In the genomic region with DNA sequence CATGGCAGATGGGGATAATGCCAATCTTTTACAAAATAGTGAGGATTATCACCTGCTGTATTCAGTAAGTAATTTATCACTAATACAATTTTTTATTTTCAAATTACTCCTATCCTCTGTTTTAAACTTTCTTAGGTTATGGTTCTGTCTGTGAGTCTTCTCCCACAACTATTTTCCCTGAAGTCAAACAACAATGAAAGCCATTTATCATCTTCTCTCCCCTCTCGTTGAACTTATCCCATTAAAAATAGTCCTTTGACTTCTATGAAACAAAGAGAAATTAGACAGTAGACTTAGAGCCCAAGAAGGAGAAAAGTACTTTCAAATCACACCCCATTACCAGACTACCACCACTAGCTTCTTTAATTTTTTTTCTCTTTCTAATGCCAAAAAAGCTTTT, we compare ENCODE assay signal across 22 cellular contexts.
DNase-seq lines count a peak whose midpoint lies in the region; ATAC-seq, FAIRE-seq and TF ChIP-seq lines count a peak whose summit lies in the region.
"Had no signal": no experiment of that assay in that cellular context is flagged by ENCODE, and none has a peak within 500 bp of the region (broad histone marks: within the 10 kb centered on the region; RNA-seq: fewer than 3 reads in every experiment).

No MANE protein-coding gene starts in this region.

- H3K4me1 ChIP-seq in HCT116 (ENCODE audit: control insufficient read depth in 1 of 2, insufficient read depth in 2 of 2, low read length in 2 of 2) (no peaks in the 10 kb centered on the region), astrocyte (ENCODE audit: insufficient read depth, low read length) (no peaks in the 10 kb centered on the region)
- H3K4me1 ChIP-seq: BE2C, Caco-2 had no signal

- POLR2A ChIA-PET in HCT116 (lab: Charles Lee) = no interaction called here

- RAD21 ChIA-PET in HCT116 (lab: Charles Lee; ENCODE audit: low non-redundant PET in 1 of 2, low total read pairs in 2 of 2, uncharacterized antibody in 2 of 2, unreplicated experiment in 2 of 2) = no interaction called here

- peaks cover 2% of the 10 kb centered on the region for H3K9me3 Mint-ChIP-seq in astrocyte (ENCODE audit: unreplicated experiment)

- ATAC-seq in HCT116 (no peak), GM18519 (IDR thresholded peaks at IDR 0.05; ENCODE audit: low FRiP score, unreplicated experiment) (no peak), Right ventricle myocardium inferior (no peak)

- no peak overlapping the region for H3K27ac ChIP-seq in HCT116 (ENCODE audit: low read depth, low read length)
- H3K27ac ChIP-seq in astrocyte (ENCODE audit: low read depth, low read length) = no peak overlapping the region
- H3K27ac ChIP-seq: BLaER1 had no signal

- H3K4me3 ChIP-seq in HCT116 (replicated peaks in 1 of 2; ENCODE audit: low read depth in 1 of 2, low read length in 2 of 2) (no peak overlapping the region), astrocyte (ENCODE audit: insufficient read depth, low read depth, low read length) (no peak overlapping the region)
- H3K4me3 ChIP-seq: BLaER1 had no signal

- no peak for FAIRE-seq in astrocyte (lab: Jason Lieb, UNC)
- FAIRE-seq: A204.1, D721Med, G401.6, GM12891 had no signal

- H3K79me2 ChIP-seq in HCT116 (ENCODE audit: insufficient read depth, low read length) (no peaks in the 10 kb centered on the region), astrocyte (ENCODE audit: insufficient read depth, low read length) (no peaks in the 10 kb centered on the region)

- H3K9ac ChIP-seq in HCT116 (ENCODE audit: low read length) (no peak overlapping the region), astrocyte (ENCODE audit: low read length) (no peak overlapping the region)
- H3K9ac ChIP-seq: BLaER1 had no signal

- H3K27ac Mint-ChIP-seq in astrocyte (ENCODE audit: unreplicated experiment) = no peak overlapping the region
- H3K27ac Mint-ChIP-seq: CD14-positive monocyte; CD4-positive, alpha-beta memory T cell; CD4-positive, CD25-positive, alpha-beta regulatory T cell; CD8-positive, alpha-beta memory T cell had no signal

- H3K4me1 Mint-ChIP-seq in astrocyte (ENCODE audit: low read depth, unreplicated experiment) = no peaks in the 10 kb centered on the region
- H3K4me1 Mint-ChIP-seq: CD14-positive monocyte; CD4-positive, alpha-beta memory T cell; CD4-positive, CD25-positive, alpha-beta regulatory T cell; CD8-positive, alpha-beta memory T cell had no signal

- TF ChIP-seq RAD21 in HCT116 (IDR thresholded peaks at IDR 0.05; ENCODE audit: low read depth) = no peak

- H3K27me3 ChIP-seq in HCT116 (ENCODE audit: insufficient read depth, low read length) = no peaks in the 10 kb centered on the region
- H3K27me3 ChIP-seq in astrocyte (ENCODE audit: insufficient read depth, low read length) = no peaks in the 10 kb centered on the region
- H3K27me3 ChIP-seq: BE2C, BLaER1 had no signal

- no peaks in the 10 kb centered on the region for H3K36me3 ChIP-seq in HCT116 (ENCODE audit: control insufficient read depth in 1 of 2, insufficient read depth in 2 of 2, low read length in 2 of 2)
- H3K36me3 ChIP-seq in astrocyte (ENCODE audit: insufficient read depth, low read length) = no peaks in the 10 kb centered on the region
- H3K36me3 ChIP-seq: BE2C, BLaER1 had no signal

- H3K9me2 ChIP-seq in HCT116 (ENCODE audit: insufficient read depth) = no peaks in the 10 kb centered on the region

- CTCF ChIA-PET in HCT116 (lab: Charles Lee) = no interaction called here

- H4K20me1 ChIP-seq in HCT116 (ENCODE audit: insufficient read depth) = no peaks in the 10 kb centered on the region
- no peaks in the 10 kb centered on the region for H4K20me1 ChIP-seq in astrocyte (ENCODE audit: insufficient read depth, low read length)
- H4K20me1 ChIP-seq: BLaER1 had no signal

- DNase-seq in HCT116 (ENCODE audit: low read depth, low spot score) (no peak), astrocyte (ENCODE audit: low read depth) (peak; percentile 57), NCI-H2081 (lab: John Stamatoyannopoulos, UW) (no peak), Right ventricle myocardium inferior (ENCODE audit: missing footprints) (no peak)
- DNase-seq: 8988T; ACHN; BE2C; C1 segment of cervical spinal cord; Caco-2; Calu3; CD4-positive, alpha-beta memory T cell; CD4-positive, CD25-positive, alpha-beta regulatory T cell; CD8-positive, alpha-beta memory T cell; DMS79 treated with DMSO at 0.1 percent for 48 hours; GF-D8 had no signal

- H3K4me2 ChIP-seq in HCT116 (ENCODE audit: low read length) = no peak overlapping the region
- no peak overlapping the region for H3K4me2 ChIP-seq in astrocyte (ENCODE audit: low read length)
- H3K4me2 ChIP-seq: BLaER1 had no signal

- intact Hi-C loops in HCT116 (cut with micrococcal nuclease) (no loop called here), Right ventricle myocardium inferior (cut with DNase I) (no loop called here)

- peaks cover 3% of the 10 kb centered on the region for H3K27me3 Mint-ChIP-seq in astrocyte (ENCODE audit: low read depth, unreplicated experiment)

- no peak overlapping the region for H3K4me3 Mint-ChIP-seq in astrocyte (ENCODE audit: unreplicated experiment)
- H3K4me3 Mint-ChIP-seq: CD14-positive monocyte; CD4-positive, alpha-beta memory T cell; CD4-positive, CD25-positive, alpha-beta regulatory T cell; CD8-positive, alpha-beta memory T cell had no signal

- BruUV-seq in HCT116 (replicated peaks; lab: Mats Ljungman, UMichigan) = no TSS peak

- no peak for TF ChIP-seq CTCF in HCT116 (IDR thresholded peaks at IDR 0.05 in 2 of 3, conservative IDR thresholded peaks at IDR 0.05 in 1 of 3; ENCODE audit: borderline replicate concordance in 1 of 3, insufficient read depth in 1 of 3, low read depth in 2 of 3, low read length in 2 of 3)
- TF ChIP-seq CTCF in astrocyte (IDR thresholded peaks at IDR 0.05; ENCODE audit: insufficient read depth, low read depth, low read length) = no peak

- H2AFZ ChIP-seq in HCT116 (ENCODE audit: low read depth, low read length, poor library complexity, severe bottlenecking) (peak overlapping the region; percentile 37), astrocyte (ENCODE audit: low read depth, low read length) (no peak overlapping the region)

- no peaks in the 10 kb centered on the region for H3K36me3 Mint-ChIP-seq in astrocyte (ENCODE audit: low read depth, unreplicated experiment)
- H3K36me3 Mint-ChIP-seq: CD14-positive monocyte; CD4-positive, alpha-beta memory T cell; CD4-positive, CD25-positive, alpha-beta regulatory T cell; CD8-positive, alpha-beta memory T cell had no signal

- H3K9me3 ChIP-seq in HCT116 (ENCODE audit: control insufficient read depth in 1 of 2, insufficient read depth in 1 of 2, low read depth in 1 of 2, low read length in 2 of 2) = no peaks in the 10 kb centered on the region
- no peaks in the 10 kb centered on the region for H3K9me3 ChIP-seq in astrocyte (ENCODE audit: insufficient read depth, low read depth, low read length)
- H3K9me3 ChIP-seq: BE2C, BLaER1, Caco-2 had no signal

- no peak for TF ChIP-seq POLR2A in HCT116 (IDR thresholded peaks at IDR 0.05; ENCODE audit: borderline replicate concordance, extremely low read depth, insufficient read depth, insufficient read length)

TF ChIP-seq in HCT116, 20 proteins besides CTCF, POLR2A, EP300 and RAD21:
- TF ChIP-seq CEBPB (IDR thresholded peaks at IDR 0.05; ENCODE audit: low read depth) (no peak), ELF1 (IDR thresholded peaks at IDR 0.05; ENCODE audit: borderline replicate concordance, low read depth) (no peak), JUND (IDR thresholded peaks at IDR 0.05) (no peak)
- TF ChIP-seq, protein P1, sequence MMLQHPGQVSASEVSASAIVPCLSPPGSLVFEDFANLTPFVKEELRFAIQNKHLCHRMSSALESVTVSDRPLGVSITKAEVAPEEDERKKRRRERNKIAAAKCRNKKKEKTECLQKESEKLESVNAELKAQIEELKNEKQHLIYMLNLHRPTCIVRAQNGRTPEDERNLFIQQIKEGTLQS (IDR thresholded peaks at IDR 0.05) = no peak
- TF ChIP-seq, protein P2, sequence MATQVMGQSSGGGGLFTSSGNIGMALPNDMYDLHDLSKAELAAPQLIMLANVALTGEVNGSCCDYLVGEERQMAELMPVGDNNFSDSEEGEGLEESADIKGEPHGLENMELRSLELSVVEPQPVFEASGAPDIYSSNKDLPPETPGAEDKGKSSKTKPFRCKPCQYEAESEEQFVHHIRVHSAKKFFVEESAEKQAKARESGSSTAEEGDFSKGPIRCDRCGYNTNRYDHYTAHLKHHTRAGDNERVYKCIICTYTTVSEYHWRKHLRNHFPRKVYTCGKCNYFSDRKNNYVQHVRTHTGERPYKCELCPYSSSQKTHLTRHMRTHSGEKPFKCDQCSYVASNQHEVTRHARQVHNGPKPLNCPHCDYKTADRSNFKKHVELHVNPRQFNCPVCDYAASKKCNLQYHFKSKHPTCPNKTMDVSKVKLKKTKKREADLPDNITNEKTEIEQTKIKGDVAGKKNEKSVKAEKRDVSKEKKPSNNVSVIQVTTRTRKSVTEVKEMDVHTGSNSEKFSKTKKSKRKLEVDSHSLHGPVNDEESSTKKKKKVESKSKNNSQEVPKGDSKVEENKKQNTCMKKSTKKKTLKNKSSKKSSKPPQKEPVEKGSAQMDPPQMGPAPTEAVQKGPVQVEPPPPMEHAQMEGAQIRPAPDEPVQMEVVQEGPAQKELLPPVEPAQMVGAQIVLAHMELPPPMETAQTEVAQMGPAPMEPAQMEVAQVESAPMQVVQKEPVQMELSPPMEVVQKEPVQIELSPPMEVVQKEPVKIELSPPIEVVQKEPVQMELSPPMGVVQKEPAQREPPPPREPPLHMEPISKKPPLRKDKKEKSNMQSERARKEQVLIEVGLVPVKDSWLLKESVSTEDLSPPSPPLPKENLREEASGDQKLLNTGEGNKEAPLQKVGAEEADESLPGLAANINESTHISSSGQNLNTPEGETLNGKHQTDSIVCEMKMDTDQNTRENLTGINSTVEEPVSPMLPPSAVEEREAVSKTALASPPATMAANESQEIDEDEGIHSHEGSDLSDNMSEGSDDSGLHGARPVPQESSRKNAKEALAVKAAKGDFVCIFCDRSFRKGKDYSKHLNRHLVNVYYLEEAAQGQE (IDR thresholded peaks at IDR 0.05; ENCODE audit: low read depth) = no peak
- TF ChIP-seq, protein P3, sequence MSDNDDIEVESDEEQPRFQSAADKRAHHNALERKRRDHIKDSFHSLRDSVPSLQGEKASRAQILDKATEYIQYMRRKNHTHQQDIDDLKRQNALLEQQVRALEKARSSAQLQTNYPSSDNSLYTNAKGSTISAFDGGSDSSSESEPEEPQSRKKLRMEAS (IDR thresholded peaks at IDR 0.05) = no peak
